10 cellular contexts compared by ENCODE assay signal in the genomic region with DNA sequence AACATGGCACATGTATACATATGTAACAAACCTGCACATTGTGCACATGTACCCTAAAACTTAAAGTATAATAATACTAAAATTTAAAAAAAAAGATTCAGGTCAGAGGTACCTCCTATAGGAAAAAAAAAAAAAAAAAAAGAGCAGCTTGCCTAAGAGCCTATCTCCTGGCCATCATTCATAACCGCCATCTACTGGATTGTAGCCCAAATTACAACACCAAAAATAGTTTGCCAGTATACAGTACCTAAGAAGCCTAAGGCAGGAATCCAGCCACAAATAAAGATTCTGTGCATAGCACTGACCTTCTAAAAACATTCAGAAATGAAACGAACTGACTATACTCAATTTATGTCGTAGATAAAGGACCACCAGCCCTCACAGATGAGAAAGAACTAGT.
DNase-seq lines count a peak whose midpoint lies in the region; ATAC-seq, FAIRE-seq and TF ChIP-seq lines count a peak whose summit lies in the region.
"Had no signal": no experiment of that assay in that cellular context is flagged by ENCODE, and none has a peak within 500 bp of the region (broad histone marks: within the 10 kb centered on the region; RNA-seq: fewer than 3 reads in every experiment).

No MANE protein-coding gene starts in this region.

- H3K4me1 ChIP-seq in K562 (replicated peaks in 1 of 2; ENCODE audit: control insufficient read depth in 2 of 2, insufficient read depth in 2 of 2, low read length in 2 of 2): no peaks in the 10 kb centered on the region

- no peaks in the 10 kb centered on the region for H3K36me3 ChIP-seq in K562 (ENCODE audit: control insufficient read depth, insufficient read depth, low read length)

- H3K27me3 ChIP-seq in AG04450 (ENCODE audit: control insufficient read depth, insufficient read depth, low read length): no peaks in the 10 kb centered on the region
- no peaks in the 10 kb centered on the region for H3K27me3 ChIP-seq in K562 (ENCODE audit: control insufficient read depth in 2 of 2, insufficient read depth in 2 of 2, low read length in 2 of 2)

- H3K9ac ChIP-seq in K562 (ENCODE audit: insufficient read depth in 1 of 2, low read depth in 2 of 2, low read length in 2 of 2): no peak overlapping the region

- no peak for TF ChIP-seq POLR2A in K562 (conservative IDR thresholded peaks at IDR 0.05)

- TF ChIP-seq RAD21 in K562 (CRISPR knock-in tag; conservative IDR thresholded peaks at IDR 0.05 in 1 of 2, IDR thresholded peaks at IDR 0.05 in 1 of 2): peak in 1 of 2 experiments; percentile 56; a peak in 3 of 4 replicates

- H4K20me1 ChIP-seq in K562 (replicated peaks; ENCODE audit: control insufficient read depth, insufficient read depth, low read length): no peaks in the 10 kb centered on the region

- BruUV-seq in K562 (replicated peaks; lab: Mats Ljungman, UMichigan): no TSS peak

- in situ Hi-C loops in K562 (cut with MboI): no loop called here

- FAIRE-seq in K562 (lab: Jason Lieb, UNC): peak; percentile 67

- CTCF ChIA-PET in AG04450 (lab: Charles Lee) (no interaction called here), K562 (lab: Yijun Ruan, JAX; ENCODE audit: low intra/inter-chr PET ratio) (interaction anchor here (0.7 kb wide), 1 partner anchor 723 kb away, joined by 3 read pairs; no protein-coding TSS in a partner anchor)

- no peak overlapping the region for H3K4me2 ChIP-seq in K562 (ENCODE audit: insufficient read depth, low read length)

- DNase-seq in AG04450 (ENCODE audit: low read depth, low spot score): no peak
- DNase-seq in LNCaP clone FGC (ENCODE audit: low read depth): peak; percentile 11
- DNase-seq in K562 (ENCODE audit: extremely low read depth in 1 of 4, low spot score in 3 of 4): peak; percentile 20 to 69 (median 36)
- no peak for DNase-seq in 8988T
- DNase-seq in KG1 (lab: John Stamatoyannopoulos, UW): no peak
- DNase-seq in naive thymus-derived CD8-positive, alpha-beta T cell: no peak
- DNase-seq: Calu3; effector CD8-positive, alpha-beta T cell had no signal

- H3K4me3 ChIP-seq in AG04450 (ENCODE audit: low read depth, low read length) (no peak overlapping the region), LNCaP clone FGC (ENCODE audit: low read depth, low read length) (no peak overlapping the region), K562 (no peak overlapping the region)

- ATAC-seq in GM19351 (IDR thresholded peaks at IDR 0.05; ENCODE audit: unreplicated experiment): peak; percentile 78
- ATAC-seq in K562: peak; percentile 93
- no peak for ATAC-seq in activated CD4-positive, CD25-positive, alpha-beta regulatory T cell treated with anti-CD3 and anti-CD28 coated beads, Interleukin-2, amount 50 U/mL, for 24 hours
- no peak for ATAC-seq in naive thymus-derived CD8-positive, alpha-beta T cell

- peak; percentile 26; the same call in 1 of the 2 replicates for TF ChIP-seq CTCF in AG04450 (IDR thresholded peaks at IDR 0.05; ENCODE audit: low read depth, low read length)
- peak; percentile 32; the same call in 1 of the 2 replicates for TF ChIP-seq CTCF in LNCaP clone FGC (IDR thresholded peaks at IDR 0.05; ENCODE audit: control insufficient read depth, extremely low read depth, insufficient read depth)
- TF ChIP-seq CTCF in K562 (IDR thresholded peaks at IDR 0.05 in 2 of 3, conservative IDR thresholded peaks at IDR 0.05 in 1 of 3; ENCODE audit: insufficient read depth in 2 of 3, low read depth in 1 of 3, low read length in 3 of 3): peak; percentile 38 to 54 (median 52); a peak in 5 of 6 replicates

- H3K27me3 Mint-ChIP-seq in naive thymus-derived CD8-positive, alpha-beta T cell: no peaks in the 10 kb centered on the region

- peaks cover 6 to 27% (median 11%) of the 10 kb centered on the region in 9 donors for H3K9me3 Mint-ChIP-seq in naive thymus-derived CD8-positive, alpha-beta T cell

- H3K9me1 ChIP-seq in K562 (ENCODE audit: control insufficient read depth, insufficient read depth, low read length): no peaks in the 10 kb centered on the region

- no peaks in the 10 kb centered on the region for H3K36me3 Mint-ChIP-seq in naive thymus-derived CD8-positive, alpha-beta T cell

- H3K9me3 ChIP-seq in AG04450 (ENCODE audit: control insufficient read depth, insufficient read depth, low read length) (peaks cover 4% of the 10 kb centered on the region; the same call in 1 of the 2 replicates), K562 (replicated peaks; ENCODE audit: control insufficient read depth, insufficient read depth, low read depth, low read length) (peaks cover 10% of the 10 kb centered on the region; the same call in 1 of the 2 replicates)

- H2AFZ ChIP-seq in K562 (ENCODE audit: low read depth, low read length): peak overlapping the region; percentile 73

- no peaks in the 10 kb centered on the region for H3K4me1 Mint-ChIP-seq in naive thymus-derived CD8-positive, alpha-beta T cell

- POLR2A ChIA-PET in AG04450 (lab: Yijun Ruan, JAX): no interaction called here
- POLR2A ChIA-PET in K562 (lab: Yijun Ruan, JAX): no interaction called here
- POLR2A ChIA-PET in naive thymus-derived CD8-positive, alpha-beta T cell (lab: Charles Lee): no interaction called here

- intact Hi-C loops in K562 (cut with micrococcal nuclease): loop anchor here (1.0 kb wide), 1 partner anchor 307 kb away; no protein-coding TSS in a partner anchor

- WGBS in K562 (ENCODE audit: insufficient coverage, low coverage, missing lambda C conversion rate): 7% methylated on average over 3 of the region's 3 CpGs

- no peak overlapping the region for H3K27ac ChIP-seq in AG04450 (ENCODE audit: low read depth, low read length)
- no peak overlapping the region; the same call in 2 of the 3 replicates for H3K27ac ChIP-seq in K562 (ENCODE audit: extremely low read depth, low read depth, low read length)

- H3K27ac Mint-ChIP-seq in naive thymus-derived CD8-positive, alpha-beta T cell: no peak overlapping the region

- no peaks in the 10 kb centered on the region for H3K79me2 ChIP-seq in K562 (ENCODE audit: control insufficient read depth, insufficient read depth, low read length)

- no peak for TF ChIP-seq EP300 in K562 (IDR thresholded peaks at IDR 0.05; ENCODE audit: low read length)

- H3K4me3 Mint-ChIP-seq in naive thymus-derived CD8-positive, alpha-beta T cell: no peak overlapping the region

TF ChIP-seq in K562, 482 proteins besides CTCF, POLR2A, EP300 and RAD21:
- TF ChIP-seq FIP1L1 (IDR thresholded peaks at IDR 0.05; ENCODE audit: low read depth, low read length, poor library complexity, severe bottlenecking): no peak
- TF ChIP-seq ZNF384 (IDR thresholded peaks at IDR 0.05; ENCODE audit: low read depth, low read length): peak; percentile 97
- peak; percentile 37; the same call in 1 of the 2 replicates for TF ChIP-seq MEF2A (IDR thresholded peaks at IDR 0.05; ENCODE audit: control insufficient read depth, low read depth, low read length)
- TF ChIP-seq CC2D1A (IDR thresholded peaks at IDR 0.05): 0 out of 2 replicates have a peak, but pooled peaks have one; percentile 60
- TF ChIP-seq SMC3 (conservative IDR thresholded peaks at IDR 0.05; ENCODE audit: insufficient read depth, low read depth, low read length): 0 out of 2 replicates have a peak, but pooled peaks have one; percentile 20
- TF ChIP-seq GATA2 (CRISPR knock-in tag; IDR thresholded peaks at IDR 0.05): peak; percentile 24; the same call in 1 of the 2 replicates
- TF ChIP-seq BRD9 (IDR thresholded peaks at IDR 0.05; ENCODE audit: low read depth, partially characterized antibody): peak; percentile 36
- TF ChIP-seq CBX3 (IDR thresholded peaks at IDR 0.05; ENCODE audit: borderline replicate concordance in 1 of 2, low read length in 2 of 2): 0 out of 3 replicates have a peak, but pooled peaks of 1 of the 2 experiments have one; percentile 41
- no peak for TF ChIP-seq ZBED1 (IDR thresholded peaks at IDR 0.05)
- TF ChIP-seq CEBPB (tag; IDR thresholded peaks at IDR 0.05): peak; percentile 30; the same call in 1 of the 2 replicates
TF ChIP-seq in K562: peak in this region for 8.

Comparison
In these comparisons a context has a peak if more than half of its experiments do, and no peak if none do; other contexts are left out.
1. DNase-seq: peak in LNCaP clone FGC (single experiment) and K562 (4 of 4); none in AG04450 (single experiment), 8988T (single experiment), KG1 (single experiment) and naive thymus-derived CD8-positive, alpha-beta T cell (0 of 10).
2. ATAC-seq: peak in GM19351 (single experiment) and K562 (single experiment); none in activated CD4-positive, CD25-positive, alpha-beta regulatory T cell treated with anti-CD3 and anti-CD28 coated beads, Interleukin-2, amount 50 U/mL, for 24 hours (0 of 2) and naive thymus-derived CD8-positive, alpha-beta T cell (0 of 2).
3. Peak in every context shown above with its lines, with median percentiles within 50 percentile points of each other: CTCF ChIP-seq.